In the genomic region with DNA sequence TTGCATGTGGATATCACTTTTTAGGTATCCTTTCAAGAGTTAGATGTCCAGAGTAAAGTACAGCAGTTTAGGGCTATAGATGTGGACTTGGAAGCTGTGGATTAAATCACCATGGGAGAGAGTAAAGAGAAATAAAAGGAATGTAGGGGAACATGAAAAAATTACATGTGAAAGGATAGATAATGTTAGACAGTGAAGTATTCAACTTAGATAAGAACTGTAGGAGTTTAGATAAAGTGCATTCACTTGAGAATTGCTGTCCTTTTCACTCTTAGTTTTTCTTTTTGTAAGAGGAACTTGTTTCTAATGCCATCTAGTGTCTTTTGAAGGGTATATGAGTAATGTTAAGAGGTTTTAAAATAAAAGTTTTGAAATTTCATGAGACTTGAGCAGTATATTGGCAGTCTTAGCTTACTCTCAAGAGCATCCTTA, we compare ENCODE assay signal across 8 cellular contexts. TPM values are rescaled to one million over a fixed set of nuclear protein-coding genes. Genes with fewer than 3 reads are reported as not detected.
DNase-seq lines count a peak whose midpoint lies in the region; FAIRE-seq and TF ChIP-seq lines count a peak whose summit lies in the region.

No MANE protein-coding gene starts in this region.

- no TSS peak for BruUV-seq in A673 (replicated peaks; lab: Mats Ljungman, UMichigan)

- TF ChIP-seq CTCF in A673 (conservative IDR thresholded peaks at IDR 0.05; ENCODE audit: low read depth, low read length) (peak; percentile 33; the same call in 1 of the 2 replicates), fibroblast of pulmonary artery (IDR thresholded peaks at IDR 0.05; ENCODE audit: low read length, missing control alignments) (peak; percentile 44), prostate gland (IDR thresholded peaks at IDR 0.05) (no peak)

- no peaks in the 10 kb centered on the region for H3K27me3 ChIP-seq in A673 (replicated peaks; ENCODE audit: insufficient read depth, low read depth, low read length, poor library complexity)
- no peaks in the 10 kb centered on the region for H3K27me3 ChIP-seq in prostate gland (replicated peaks; ENCODE audit: insufficient read depth)

- POLR2A ChIA-PET in A673 (lab: Charles Lee; ENCODE audit: low non-redundant PET) = no interaction called here

- no peak overlapping the region for H3K27ac ChIP-seq in A673 (ENCODE audit: low read depth, low read length, poor library complexity, severe bottlenecking)
- H3K27ac ChIP-seq in prostate gland = no peak overlapping the region

- CTCF ChIA-PET in A673 (lab: Charles Lee) = interaction anchor here (0.6 kb wide), 1 partner anchor 502 kb away, joined by 3 read pairs; no protein-coding TSS in a partner anchor

- DNase-seq in A673 (ENCODE audit: low spot score) = peak; percentile 14
- DNase-seq in GM19239 (ENCODE audit: insufficient read length, low spot score) = no peak
- DNase-seq in SKM-1 treated with dmso at 0.1 percent for 144 hours (lab: John Stamatoyannopoulos, UW; ENCODE audit: unreplicated experiment) = peak; percentile 41
- peak; percentile 67 for DNase-seq in fibroblast of pulmonary artery (ENCODE audit: low read depth)
- no peak for DNase-seq in prostate gland (ENCODE audit: low spot score)
- DNase-seq in stimulated activated CD8-positive, alpha-beta memory T cell treated with anti-CD3 and anti-CD28 coated beads, Interleukin-4, amount 100 ng/mL, for 48 hours = no peak
- DNase-seq in HuH-7.5 (ENCODE audit: low spot score) = no peak
- DNase-seq in Ammon's horn (ENCODE audit: low spot score) = no peak

- H3K9me3 ChIP-seq in A673 (ENCODE audit: low read depth, low read length, poor library complexity, severe bottlenecking) (no peaks in the 10 kb centered on the region), prostate gland (no peaks in the 10 kb centered on the region)

- H3K4me1 ChIP-seq in A673 (ENCODE audit: insufficient read depth, low read length, poor library complexity, severe bottlenecking) = no peaks in the 10 kb centered on the region
- H3K4me1 ChIP-seq in prostate gland (replicated peaks) = no peaks in the 10 kb centered on the region

- FAIRE-seq in GM19239 (lab: Jason Lieb, UNC) = peak; percentile 87

- no peaks in the 10 kb centered on the region for H3K36me3 ChIP-seq in A673 (ENCODE audit: insufficient read depth, low read length, poor library complexity, severe bottlenecking)
- H3K36me3 ChIP-seq in prostate gland = no peaks in the 10 kb centered on the region

- intact Hi-C loops in A673 (cut with micrococcal nuclease; ENCODE audit: unreplicated experiment) = no loop called here
- intact Hi-C loops in prostate gland (cut with DNase I) = no loop called here

- H3K4me3 ChIP-seq in A673 (ENCODE audit: low read depth, low read length, poor library complexity, severe bottlenecking) (no peak overlapping the region), fibroblast of pulmonary artery (replicated peaks; ENCODE audit: low read depth, low read length) (no peak overlapping the region), prostate gland (no peak overlapping the region)

- TF ChIP-seq POLR2A in prostate gland (IDR thresholded peaks at IDR 0.05) = no peak

RNA-seq across cellular contexts. Expression of gene MAST2, which starts 40.1 kb away (rescaled TPM):
- total RNA-seq in A673 (2021) (38.4 and 40.2 TPM in 2 replicates), prostate gland (10 to 100 TPM; 25.2 to 81.3 TPM)

Comparison
In these comparisons a context has a peak if more than half of its experiments do, and no peak if none do; other contexts are left out.
1. DNase-seq: peak in A673 (single experiment), SKM-1 treated with dmso at 0.1 percent for 144 hours (single experiment) and fibroblast of pulmonary artery (single experiment); none in GM19239 (single experiment), prostate gland (single experiment), stimulated activated CD8-positive, alpha-beta memory T cell treated with anti-CD3 and anti-CD28 coated beads, Interleukin-4, amount 100 ng/mL, for 48 hours (single experiment), HuH-7.5 (single experiment) and Ammon's horn (single experiment).
2. CTCF ChIP-seq: peak in A673 (single experiment) and fibroblast of pulmonary artery (single experiment); none in prostate gland (0 of 4).